ENCODE assay signal across 26 cellular contexts in genomic region chr15:44183363-44183762, GRCh38. TPM values are rescaled to one million over a fixed set of nuclear protein-coding genes. Genes with fewer than 3 reads are reported as not detected.
"Had no signal": no experiment of that assay in that cellular context is flagged by ENCODE, and none has a peak within 500 bp of the region (broad histone marks: within the 10 kb centered on the region; RNA-seq: fewer than 3 reads in every experiment).

No MANE protein-coding gene starts in this region.

- H3K4me3 ChIP-seq: cardiac muscle cell, MG63, Peyer's patch, SJCRH30 had no signal

- H3K9ac ChIP-seq: KMS-11 had no signal

- DNase-seq: activated CD4-positive, alpha-beta T cell treated with anti-CD3 and anti-CD28 coated beads, Interleukin-2, amount 10 ng/mL, durations not matched to agents 24 days and 14 days; activated CD4-positive, alpha-beta T cell treated with anti-CD3 and anti-CD28 coated beads, Interleukin-2, amount 50 U/mL, for 48 hours; activated CD4-positive, CD25-positive, alpha-beta regulatory T cell treated with anti-CD3 and anti-CD28 coated beads, Interleukin-2, amount 50 U/mL, for 72 hours; activated CD8-positive, alpha-beta memory T cell treated with anti-CD3 and anti-CD28 coated beads, Interleukin-2, amount 10 ng/mL, durations not matched to agents 7 days and 5 days; activated gamma-delta T cell treated with Interleukin-2 at 50 U/mL for 16 hours; activated naive CD4-positive, alpha-beta T cell treated with anti-CD3 and anti-CD28 coated beads, Interleukin-2, amount 10 ng/mL, durations not matched to agents 7 days and 5 days; activated naive CD8-positive, alpha-beta T cell treated with anti-CD3 and anti-CD28 coated beads for 36 hours; activated T-cell treated with anti-CD3 and anti-CD28 coated beads, Interleukin-2, amount 50 U/mL, for 4 hours; brain microvascular endothelial cell; MG63; MV-4-11; NCI-H1092 treated with DMSO at 0.1 percent for 48 hours; NCI-H1436; NCI-H1694 treated with DMSO at 0.1 percent for 48 hours; NCI-H2029 treated with DMSO at 0.1 percent for 48 hours; NCI-H345; NCI-H510A; NCI-H526 treated with DMSO at 0.1 percent for 48 hours; NCI-H82; Peyer's patch; Right ventricle myocardium superior; SJCRH30 had no signal

- H3K27ac ChIP-seq: brain microvascular endothelial cell, cardiac muscle cell, KMS-11, Peyer's patch, SJCRH30 had no signal

- ATAC-seq: activated CD8-positive, alpha-beta memory T cell treated with anti-CD3 and anti-CD28 coated beads, Interleukin-2, amount 10 ng/mL, durations not matched to agents 7 days and 5 days; activated T-cell treated with anti-CD3 and anti-CD28 coated beads, Interleukin-2, amount 50 U/mL, for 4 hours; WTC11 had no signal

- H3K4me1 ChIP-seq: Peyer's patch, SJCRH30 had no signal

- H3K4me2 ChIP-seq: KMS-11 had no signal

- H3K36me3 ChIP-seq: brain microvascular endothelial cell, cardiac muscle cell, MG63, Peyer's patch, SJCRH30 had no signal

- H3K9me3 ChIP-seq: MG63, Peyer's patch, SJCRH30 had no signal

- H3K27me3 ChIP-seq: brain microvascular endothelial cell, cardiac muscle cell, MG63, Peyer's patch, SJCRH30 had no signal

RNA-seq across cellular contexts. Expression of gene FRMD5, which starts 11.7 kb away (rescaled TPM):
- total RNA-seq: activated CD4-positive, alpha-beta T cell treated with anti-CD3 and anti-CD28 coated beads, Interleukin-2, amount 10 ng/mL, durations not matched to agents 24 days and 14 days; OCI-LY7 had no signal
